1 cellular context compared by ENCODE assay signal in the genomic region with DNA sequence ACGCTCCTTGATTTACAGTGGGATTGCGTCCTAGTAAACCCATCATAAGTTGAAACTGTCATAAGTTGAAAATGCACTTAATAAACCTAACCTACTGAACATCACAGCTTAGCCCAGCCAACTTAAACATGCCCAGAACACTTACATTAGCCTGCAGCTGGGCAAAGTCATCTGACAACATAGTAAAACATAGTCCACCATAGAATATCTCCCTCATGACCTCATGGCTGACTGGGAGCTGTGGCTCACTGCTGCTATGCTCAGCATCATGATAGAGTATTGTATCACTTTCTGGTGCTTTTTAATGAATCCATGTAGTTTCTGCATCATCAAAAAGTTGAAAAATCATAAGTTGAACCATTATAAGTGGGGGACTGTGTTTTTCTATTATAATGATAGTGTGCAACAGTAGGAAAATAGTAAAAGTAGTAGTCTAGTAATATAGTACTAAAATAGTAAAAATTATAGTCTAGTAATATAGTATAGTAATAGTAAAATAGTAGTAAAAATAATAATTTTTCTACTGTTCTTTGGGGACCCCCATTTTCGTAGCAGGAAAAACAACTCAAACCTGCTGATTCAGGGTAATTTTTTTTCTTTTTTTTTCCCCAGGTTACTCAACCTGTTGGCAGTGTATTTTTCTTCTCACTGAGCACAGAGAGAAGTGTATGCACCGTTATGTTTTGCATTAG.
TF ChIP-seq lines count a peak whose summit lies in the region.

No MANE protein-coding gene starts in this region.

TF ChIP-seq in endothelial cell of umbilical vein, 7 proteins besides CTCF, POLR2A, EP300 and RAD21 (continued from another document):
- TF ChIP-seq MYC (IDR thresholded peaks at IDR 0.05; ENCODE audit: low read depth, low read length) (no peak), POLR2AphosphoS5 (IDR thresholded peaks at IDR 0.05; ENCODE audit: insufficient read depth, low read depth, low read length) (no peak)
- TF ChIP-seq, protein P1, sequence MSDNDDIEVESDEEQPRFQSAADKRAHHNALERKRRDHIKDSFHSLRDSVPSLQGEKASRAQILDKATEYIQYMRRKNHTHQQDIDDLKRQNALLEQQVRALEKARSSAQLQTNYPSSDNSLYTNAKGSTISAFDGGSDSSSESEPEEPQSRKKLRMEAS (IDR thresholded peaks at IDR 0.05; ENCODE audit: insufficient read depth, insufficient read length) = no peak
